ENCODE assay signal across 13 cellular contexts in the genomic region with DNA sequence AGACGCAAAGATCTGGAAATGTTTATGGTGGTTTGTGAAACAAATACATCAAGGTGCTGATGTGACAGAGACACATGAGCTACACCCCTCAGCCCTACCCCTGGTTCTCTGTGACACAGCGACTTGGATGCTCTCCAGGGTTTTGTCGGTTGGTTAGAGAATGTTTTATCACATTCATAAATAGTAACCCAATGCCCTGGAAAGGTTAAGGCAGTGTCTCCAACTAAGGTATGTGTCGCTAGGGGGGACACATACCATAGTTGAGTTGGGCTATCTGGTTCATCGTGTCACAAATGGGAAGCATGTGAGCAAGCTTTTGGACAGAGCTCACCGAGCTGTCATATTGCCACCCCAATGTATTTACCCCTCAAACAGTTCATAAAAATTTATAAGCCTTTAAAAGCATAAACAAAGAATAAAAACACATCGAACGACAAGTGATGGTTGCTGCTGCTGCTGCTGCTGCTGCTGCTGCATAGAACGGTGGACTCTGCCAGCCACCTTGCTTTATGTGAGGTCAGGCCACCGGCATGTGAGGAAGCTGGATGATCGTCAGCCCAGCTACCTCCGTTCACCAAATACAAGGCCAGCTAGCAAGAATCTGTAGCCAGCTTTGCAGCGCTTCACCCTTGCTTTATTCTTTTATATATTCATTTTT. TPM values are rescaled to one million over a fixed set of nuclear protein-coding genes. Genes with fewer than 3 reads are reported as not detected.
DNase-seq lines count a peak whose midpoint lies in the region; ATAC-seq and TF ChIP-seq lines count a peak whose summit lies in the region.
"Had no signal": no experiment of that assay in that cellular context is flagged by ENCODE, and none has a peak within 500 bp of the region (broad histone marks: within the 10 kb centered on the region; RNA-seq: fewer than 3 reads in every experiment).

No MANE protein-coding gene starts in this region.

- TF ChIP-seq CTCF in Calu3 (IDR thresholded peaks at IDR 0.05; ENCODE audit: unreplicated experiment): no peak
- TF ChIP-seq CTCF in endodermal cell (conservative IDR thresholded peaks at IDR 0.05): no peak
- no peak for TF ChIP-seq CTCF in neural progenitor cell (IDR thresholded peaks at IDR 0.05)
- TF ChIP-seq CTCF in lower lobe of right lung (IDR thresholded peaks at IDR 0.05): no peak

- H3K4me1 ChIP-seq in endodermal cell (ENCODE audit: control insufficient read depth, insufficient read depth, low read length) (peaks cover 14% of the 10 kb centered on the region), neural progenitor cell (peaks cover 44% of the 10 kb centered on the region), lower lobe of right lung (peaks cover 5% of the 10 kb centered on the region)
- no peaks in the 10 kb centered on the region for H3K4me1 ChIP-seq in naive thymus-derived CD4-positive, alpha-beta T cell (ENCODE audit: control insufficient read depth in 2 of 2, insufficient read depth in 2 of 2, low read length in 2 of 2)

- WGBS in endodermal cell (ENCODE audit: insufficient coverage in 1 of 2, insufficient read length in 1 of 2), 2 experiments: 60 to 72% methylated on average over 5 to 13 of the region's 13 CpGs

- H3K27ac Mint-ChIP-seq in Calu3 (ENCODE audit: unreplicated experiment) (no peak overlapping the region), endodermal cell (no peak overlapping the region), neural progenitor cell (no peak overlapping the region)
- no peak overlapping the region for H3K27ac Mint-ChIP-seq in naive thymus-derived CD4-positive, alpha-beta T cell
- no peak overlapping the region for H3K27ac Mint-ChIP-seq in activated CD8-positive, alpha-beta memory T cell treated with anti-CD3 and anti-CD28 coated beads, Interleukin-2, amount 10 ng/mL, durations not matched to agents 7 days and 5 days
- H3K27ac Mint-ChIP-seq: activated naive CD4-positive, alpha-beta T cell treated with anti-CD3 and anti-CD28 coated beads, Interleukin-2, amount 50 U/mL, for 24 hours had no signal

- H3K9ac ChIP-seq in endodermal cell (ENCODE audit: extremely low read depth, low read length, poor library complexity, severe bottlenecking): no peak overlapping the region
- no peak overlapping the region for H3K9ac ChIP-seq in neural progenitor cell

- H3K27me3 ChIP-seq in endodermal cell (ENCODE audit: control insufficient read depth, insufficient read depth, low read length, poor library complexity, severe bottlenecking) (no peaks in the 10 kb centered on the region), neural progenitor cell (no peaks in the 10 kb centered on the region), lower lobe of right lung (ENCODE audit: low read depth) (no peaks in the 10 kb centered on the region)
- H3K27me3 ChIP-seq in naive thymus-derived CD4-positive, alpha-beta T cell (ENCODE audit: control insufficient read depth in 2 of 2, insufficient read depth in 2 of 2, low read length in 2 of 2): no peaks in the 10 kb centered on the region

- intact Hi-C loops in Calu3 (cut with micrococcal nuclease; ENCODE audit: unreplicated experiment): no loop called here
- intact Hi-C loops in naive thymus-derived CD4-positive, alpha-beta T cell (cut with micrococcal nuclease): no loop called here
- intact Hi-C loops in lower lobe of right lung (cut with DNase I): no loop called here

- no TSS peak for BruUV-seq in Calu3 (replicated peaks; lab: Mats Ljungman, UMichigan)

- H3F3A ChIP-seq in neural progenitor cell (ENCODE audit: low read depth): peaks cover 16% of the 10 kb centered on the region

- CTCF ChIA-PET in Calu3 (lab: Charles Lee): no interaction called here
- CTCF ChIA-PET in naive thymus-derived CD4-positive, alpha-beta T cell (lab: Charles Lee): no interaction called here
- CTCF ChIA-PET in activated CD8-positive, alpha-beta memory T cell treated with anti-CD3 and anti-CD28 coated beads, Interleukin-2, amount 10 ng/mL, durations not matched to agents 7 days and 5 days (lab: Charles Lee): no interaction called here

- DNase-seq in Calu3 (peak; percentile 19), NCI-H1694 (lab: John Stamatoyannopoulos, UW) (peak; percentile 37), endodermal cell (peak; percentile 70), neural progenitor cell (ENCODE audit: low spot score) (no peak), lower lobe of right lung (no peak)
- DNase-seq in naive thymus-derived CD4-positive, alpha-beta T cell: no peak
- no peak for DNase-seq in activated CD8-positive, alpha-beta memory T cell treated with anti-CD3 and anti-CD28 coated beads, Interleukin-2, amount 10 ng/mL, durations not matched to agents 7 days and 5 days
- DNase-seq: AML-193; GDM1; NCI-H510A; stimulated activated naive CD4-positive, alpha-beta T cell treated with Interleukin-2 at 50 U/mL for 16 hours had no signal

- H3K9me3 Mint-ChIP-seq in Calu3 (ENCODE audit: low read depth, unreplicated experiment) (no peaks in the 10 kb centered on the region), endodermal cell (no peaks in the 10 kb centered on the region), neural progenitor cell (peaks cover 4% of the 10 kb centered on the region)
- H3K9me3 Mint-ChIP-seq in naive thymus-derived CD4-positive, alpha-beta T cell: peaks cover 0 to 1% (median 0%) of the 10 kb centered on the region in 11 donors
- no peaks in the 10 kb centered on the region for H3K9me3 Mint-ChIP-seq in activated CD8-positive, alpha-beta memory T cell treated with anti-CD3 and anti-CD28 coated beads, Interleukin-2, amount 10 ng/mL, durations not matched to agents 7 days and 5 days (ENCODE audit: low read depth)
- H3K9me3 Mint-ChIP-seq: activated naive CD4-positive, alpha-beta T cell treated with anti-CD3 and anti-CD28 coated beads, Interleukin-2, amount 50 U/mL, for 24 hours had no signal

- H3K27ac ChIP-seq in endodermal cell (ENCODE audit: low read depth, low read length) (peak overlapping the region; percentile 96), neural progenitor cell (no peak overlapping the region), lower lobe of right lung (no peak overlapping the region)
- H3K27ac ChIP-seq in naive thymus-derived CD4-positive, alpha-beta T cell (ENCODE audit: low read depth, low read length): no peak overlapping the region

- peaks cover 13% of the 10 kb centered on the region for H4K20me1 ChIP-seq in neural progenitor cell (ENCODE audit: low read depth)

- H3K4me1 Mint-ChIP-seq in Calu3 (ENCODE audit: low read depth, unreplicated experiment) (no peaks in the 10 kb centered on the region), endodermal cell (peaks cover 20% of the 10 kb centered on the region), neural progenitor cell (peaks cover 29% of the 10 kb centered on the region)
- H3K4me1 Mint-ChIP-seq in naive thymus-derived CD4-positive, alpha-beta T cell: no peaks in the 10 kb centered on the region
- H3K4me1 Mint-ChIP-seq in activated CD8-positive, alpha-beta memory T cell treated with anti-CD3 and anti-CD28 coated beads, Interleukin-2, amount 10 ng/mL, durations not matched to agents 7 days and 5 days: no peaks in the 10 kb centered on the region
- H3K4me1 Mint-ChIP-seq: activated naive CD4-positive, alpha-beta T cell treated with anti-CD3 and anti-CD28 coated beads, Interleukin-2, amount 50 U/mL, for 24 hours had no signal

- H3K27me3 Mint-ChIP-seq in Calu3 (ENCODE audit: unreplicated experiment) (no peaks in the 10 kb centered on the region), endodermal cell (ENCODE audit: insufficient read depth) (no peaks in the 10 kb centered on the region), neural progenitor cell (ENCODE audit: insufficient read depth, low read depth) (no peaks in the 10 kb centered on the region)
- peaks cover 12 to 34% (median 17%) of the 10 kb centered on the region in 5 donors for H3K27me3 Mint-ChIP-seq in naive thymus-derived CD4-positive, alpha-beta T cell
- H3K27me3 Mint-ChIP-seq in activated CD8-positive, alpha-beta memory T cell treated with anti-CD3 and anti-CD28 coated beads, Interleukin-2, amount 10 ng/mL, durations not matched to agents 7 days and 5 days: peaks cover 6% of the 10 kb centered on the region

- H2AFZ ChIP-seq in neural progenitor cell (replicated peaks): no peak overlapping the region

- POLR2A ChIA-PET in naive thymus-derived CD4-positive, alpha-beta T cell (lab: Charles Lee): no interaction called here

- H3K9me3 ChIP-seq in endodermal cell (ENCODE audit: control insufficient read depth, low read length) (no peaks in the 10 kb centered on the region), neural progenitor cell (ENCODE audit: low read depth) (no peaks in the 10 kb centered on the region), lower lobe of right lung (no peaks in the 10 kb centered on the region)
- H3K9me3 ChIP-seq in naive thymus-derived CD4-positive, alpha-beta T cell (ENCODE audit: control insufficient read depth in 2 of 3, low read length in 3 of 3): no peaks in the 10 kb centered on the region

- peak overlapping the region; percentile 65 for H3K4me2 ChIP-seq in neural progenitor cell

- H3K4me3 Mint-ChIP-seq in Calu3 (ENCODE audit: low read depth, unreplicated experiment) (no peak overlapping the region), endodermal cell (no peak overlapping the region), neural progenitor cell (no peak overlapping the region)
- no peak overlapping the region for H3K4me3 Mint-ChIP-seq in naive thymus-derived CD4-positive, alpha-beta T cell
- H3K4me3 Mint-ChIP-seq in activated CD8-positive, alpha-beta memory T cell treated with anti-CD3 and anti-CD28 coated beads, Interleukin-2, amount 10 ng/mL, durations not matched to agents 7 days and 5 days: no peak overlapping the region
- H3K4me3 Mint-ChIP-seq: activated naive CD4-positive, alpha-beta T cell treated with anti-CD3 and anti-CD28 coated beads, Interleukin-2, amount 50 U/mL, for 24 hours had no signal

- ATAC-seq in naive thymus-derived CD4-positive, alpha-beta T cell: no peak
- ATAC-seq in GM19452 (IDR thresholded peaks at IDR 0.05; ENCODE audit: unreplicated experiment): no peak
- ATAC-seq in lower lobe of right lung: no peak
- no peak for ATAC-seq in activated CD8-positive, alpha-beta memory T cell treated with anti-CD3 and anti-CD28 coated beads, Interleukin-2, amount 10 ng/mL, durations not matched to agents 7 days and 5 days

- H3K4me3 ChIP-seq in endodermal cell (ENCODE audit: low read length): no peak overlapping the region
- H3K4me3 ChIP-seq in neural progenitor cell: no peak overlapping the region
- no peak overlapping the region for H3K4me3 ChIP-seq in naive thymus-derived CD4-positive, alpha-beta T cell (ENCODE audit: low read length)
- H3K4me3 ChIP-seq in lower lobe of right lung: no peak overlapping the region

- peaks cover 45% of the 10 kb centered on the region for H3K79me2 ChIP-seq in neural progenitor cell (ENCODE audit: low read depth)

- H3K36me3 Mint-ChIP-seq in Calu3 (ENCODE audit: insufficient read depth, unreplicated experiment): no peaks in the 10 kb centered on the region
- no peaks in the 10 kb centered on the region for H3K36me3 Mint-ChIP-seq in endodermal cell (ENCODE audit: low read depth)
- peaks cover 7% of the 10 kb centered on the region for H3K36me3 Mint-ChIP-seq in neural progenitor cell
- peaks cover 0 to 4% (median 0%) of the 10 kb centered on the region in 5 donors for H3K36me3 Mint-ChIP-seq in naive thymus-derived CD4-positive, alpha-beta T cell
- H3K36me3 Mint-ChIP-seq in activated CD8-positive, alpha-beta memory T cell treated with anti-CD3 and anti-CD28 coated beads, Interleukin-2, amount 10 ng/mL, durations not matched to agents 7 days and 5 days: no peaks in the 10 kb centered on the region
- H3K36me3 Mint-ChIP-seq: activated naive CD4-positive, alpha-beta T cell treated with anti-CD3 and anti-CD28 coated beads, Interleukin-2, amount 50 U/mL, for 24 hours had no signal

- H3K36me3 ChIP-seq in endodermal cell (ENCODE audit: control insufficient read depth, insufficient read depth, low read length): no peaks in the 10 kb centered on the region
- H3K36me3 ChIP-seq in neural progenitor cell: no peaks in the 10 kb centered on the region
- H3K36me3 ChIP-seq in naive thymus-derived CD4-positive, alpha-beta T cell (ENCODE audit: control insufficient read depth in 2 of 3, insufficient read depth in 3 of 3, low read length in 3 of 3): no peaks in the 10 kb centered on the region
- no peaks in the 10 kb centered on the region for H3K36me3 ChIP-seq in lower lobe of right lung

RNA-seq across cellular contexts. Expression of a gene that starts 55.9 kb away (rescaled TPM):
- total RNA-seq in Calu3 (2022) (7.1 and 10.0 TPM in 2 replicates), endodermal cell (10 to 100 TPM in 1 of 2 donors, 1 to 10 TPM in 1; 8.5 to 13.1 TPM), neural progenitor cell (ENCODE audit: low replicate concordance) (11.6 and 13.3 TPM in 2 replicates), lower lobe of right lung (12.8 TPM)
- polyA plus RNA-seq in endodermal cell (2013, experiment 1 of 2): 29.3 TPM
- polyA plus RNA-seq in endodermal cell (2013, experiment 2 of 2): 27.2 TPM
- total RNA-seq in naive thymus-derived CD4-positive, alpha-beta T cell: not detected
- not detected for polyA plus RNA-seq in naive thymus-derived CD4-positive, alpha-beta T cell
- total RNA-seq in activated CD8-positive, alpha-beta memory T cell treated with anti-CD3 and anti-CD28 coated beads, Interleukin-2, amount 10 ng/mL, durations not matched to agents 7 days and 5 days: not detected

Comparison
In these comparisons a context has a peak if more than half of its experiments do, and no peak if none do; other contexts are left out.
1. DNase-seq: peak in Calu3 (single experiment), NCI-H1694 (single experiment) and endodermal cell (single experiment); none in neural progenitor cell (single experiment), naive thymus-derived CD4-positive, alpha-beta T cell (0 of 9), lower lobe of right lung (single experiment) and activated CD8-positive, alpha-beta memory T cell treated with anti-CD3 and anti-CD28 coated beads, Interleukin-2, amount 10 ng/mL, durations not matched to agents 7 days and 5 days (single experiment).